8 cellular contexts compared by ENCODE assay signal in the genomic region with DNA sequence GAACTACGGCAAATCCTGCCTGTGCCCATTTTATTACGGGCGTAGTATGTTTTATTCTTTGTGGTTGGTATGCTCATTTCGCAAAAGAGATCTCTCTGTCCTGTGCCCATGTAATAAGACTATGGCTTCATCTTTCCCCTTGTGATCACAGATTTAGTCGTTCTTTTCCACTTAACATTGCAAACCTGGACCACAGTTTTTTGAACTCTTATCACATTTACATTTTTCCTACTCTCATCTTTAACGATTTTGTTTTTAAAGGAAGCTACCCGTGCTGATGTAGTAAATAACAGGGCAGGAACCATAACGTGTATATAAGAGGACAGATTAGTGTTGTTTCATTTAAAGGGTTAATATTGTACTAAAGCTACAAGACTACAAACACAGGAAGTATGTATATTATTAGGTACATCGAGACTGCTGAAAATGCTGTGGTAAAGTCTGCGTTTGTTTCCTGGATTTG. TPM values are rescaled to one million over a fixed set of nuclear protein-coding genes. Genes with fewer than 3 reads are reported as not detected.
A peak's percentile ranks its signal among the peaks of the same experiment; 100 is the strongest.
DNase-seq lines count a peak whose midpoint lies in the region; ATAC-seq and TF ChIP-seq lines count a peak whose summit lies in the region.

No MANE protein-coding gene starts in this region.

- H3K4me1 ChIP-seq in gastrocnemius medialis: peaks cover 16 to 22% of the 10 kb centered on the region in 2 donors

- peaks cover 8% of the 10 kb centered on the region for H3K36me3 Mint-ChIP-seq in T-helper 2 cell treated with Interferon-gamma antibody and Interleukin-4, amounts not matched to agents 5 μg/mL and 100 μg/mL, for 36 hours (ENCODE audit: low read depth)

- H3K9me3 Mint-ChIP-seq in T-helper 2 cell treated with Interferon-gamma antibody and Interleukin-4, amounts not matched to agents 5 μg/mL and 100 μg/mL, for 36 hours: no peaks in the 10 kb centered on the region

- H3K4me3 Mint-ChIP-seq in T-helper 2 cell treated with Interferon-gamma antibody and Interleukin-4, amounts not matched to agents 5 μg/mL and 100 μg/mL, for 36 hours: peak overlapping the region; percentile 94

- TF ChIP-seq CTCF in foreskin fibroblast (IDR thresholded peaks at IDR 0.05; ENCODE audit: low read depth, low read length) (no peak), gastrocnemius medialis (IDR thresholded peaks at IDR 0.05 in 4 of 5, conservative IDR thresholded peaks at IDR 0.05 in 1 of 5) (no peak)

- no peaks in the 10 kb centered on the region for H3K27me3 ChIP-seq in gastrocnemius medialis

- no peaks in the 10 kb centered on the region for H3K9me3 ChIP-seq in gastrocnemius medialis

- no peak for DNase-seq in Right ventricle myocardium superior
- DNase-seq in cardiac septum (ENCODE audit: low spot score): no peak
- DNase-seq in T-helper 2 cell treated with Interferon-gamma antibody and Interleukin-4, amounts not matched to agents 5 μg/mL and 100 μg/mL, for 36 hours (ENCODE audit: low spot score): no peak
- DNase-seq in foreskin fibroblast: no peak
- DNase-seq in gastrocnemius medialis: no peak

- H3K27ac ChIP-seq in gastrocnemius medialis: peak overlapping the region; percentile 86 to 95 (median 93)

- H3K4me3 ChIP-seq in foreskin fibroblast (ENCODE audit: low read depth in 1 of 2, low read length in 2 of 2) (peak overlapping the region; percentile 79 to 83), gastrocnemius medialis (peak overlapping the region; percentile 88 to 100 (median 91))

- intact Hi-C loops in Right ventricle myocardium superior (cut with DNase I) (no loop called here), cardiac septum (cut with DNase I) (no loop called here), gastrocnemius medialis (cut with DNase I; ENCODE audit: low total_unique reads) (no loop called here)

- no peaks in the 10 kb centered on the region for H3K27me3 Mint-ChIP-seq in T-helper 2 cell treated with Interferon-gamma antibody and Interleukin-4, amounts not matched to agents 5 μg/mL and 100 μg/mL, for 36 hours (ENCODE audit: low read depth)

- peaks cover 27% of the 10 kb centered on the region for H3K4me1 Mint-ChIP-seq in T-helper 2 cell treated with Interferon-gamma antibody and Interleukin-4, amounts not matched to agents 5 μg/mL and 100 μg/mL, for 36 hours (ENCODE audit: low read depth)

- TF ChIP-seq POLR2A in gastrocnemius medialis (IDR thresholded peaks at IDR 0.05): no peak

- peak overlapping the region; percentile 96 for H3K27ac Mint-ChIP-seq in T-helper 2 cell treated with Interferon-gamma antibody and Interleukin-4, amounts not matched to agents 5 μg/mL and 100 μg/mL, for 36 hours

- no peaks in the 10 kb centered on the region for H3K36me3 ChIP-seq in gastrocnemius medialis

- in situ Hi-C loops in gastrocnemius medialis (cut with MboI; ENCODE audit: low sequenced_read_pairs in 4 of 4): no loop called here

- ATAC-seq in Right ventricle myocardium superior (ENCODE audit: poor library complexity) (peak; percentile 1), gastrocnemius medialis (peak in 1 of 2 donors; percentile 19), HG03460 (IDR thresholded peaks at IDR 0.05; ENCODE audit: unreplicated experiment) (no peak), HG03108 (IDR thresholded peaks at IDR 0.05; ENCODE audit: unreplicated experiment) (no peak), HG02981 (IDR thresholded peaks at IDR 0.05; ENCODE audit: unreplicated experiment) (no peak)

RNA-seq across cellular contexts. Expression of a gene that starts 3.1 kb away (rescaled TPM):
- total RNA-seq in Right ventricle myocardium superior: 43.7 TPM
- 62.1 TPM for total RNA-seq in cardiac septum
- 10 to 100 TPM; 42.1 to 56.9 (median 45.1) TPM for total RNA-seq in gastrocnemius medialis
